ENCODE assay signal across 1 cellular context in the genomic region with DNA sequence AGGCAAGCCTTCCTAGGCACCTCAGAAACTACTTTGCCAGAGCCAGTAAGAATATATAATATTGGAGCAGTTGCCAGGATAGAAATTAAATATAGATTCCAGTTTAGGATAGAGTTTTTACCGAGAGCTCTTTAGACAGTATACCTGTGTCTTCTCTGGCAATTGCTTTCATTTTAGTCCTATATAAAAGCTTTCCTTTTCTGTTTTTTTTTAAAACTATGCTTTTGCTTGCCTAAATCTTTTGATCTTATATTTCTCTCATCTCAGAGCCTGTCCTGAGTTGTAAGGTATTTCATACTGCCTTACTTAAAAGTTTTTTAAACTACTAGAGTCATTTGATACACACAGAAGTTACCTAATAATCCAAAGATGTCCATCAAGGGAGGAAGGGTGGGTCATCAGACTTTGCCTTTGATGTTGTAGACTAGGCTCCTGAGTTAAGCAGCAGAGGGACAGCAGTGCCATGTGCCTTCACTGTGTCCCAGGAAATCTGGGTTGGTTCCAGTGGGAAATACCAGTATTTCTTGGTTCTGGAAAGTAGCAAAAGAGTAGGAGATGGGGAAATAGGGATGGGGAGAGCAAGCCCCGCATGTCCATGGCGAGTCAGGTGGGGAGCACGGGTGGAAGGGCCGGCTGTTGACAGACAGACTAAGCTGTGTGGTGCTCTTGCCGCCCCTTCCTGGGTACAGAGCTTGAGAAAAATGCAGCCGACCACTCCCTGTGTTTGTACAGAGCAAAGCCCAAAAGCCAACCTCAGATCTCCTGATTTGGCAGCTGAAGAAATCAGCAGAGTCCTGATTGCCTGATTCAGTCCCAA.
TF ChIP-seq lines count a peak whose summit lies in the region.

No MANE protein-coding gene starts in this region.

TF ChIP-seq in IMR-90, 13 proteins besides CTCF, POLR2A, EP300 and RAD21:
- no peak for TF ChIP-seq RCOR1 (IDR thresholded peaks at IDR 0.05; ENCODE audit: insufficient replicate concordance, low read length)
- no peak for TF ChIP-seq CEBPB (IDR thresholded peaks at IDR 0.05; ENCODE audit: low read depth, low read length)
- no peak for TF ChIP-seq CHD1 (IDR thresholded peaks at IDR 0.05; ENCODE audit: low read depth, low read length)
- TF ChIP-seq, protein P1, sequence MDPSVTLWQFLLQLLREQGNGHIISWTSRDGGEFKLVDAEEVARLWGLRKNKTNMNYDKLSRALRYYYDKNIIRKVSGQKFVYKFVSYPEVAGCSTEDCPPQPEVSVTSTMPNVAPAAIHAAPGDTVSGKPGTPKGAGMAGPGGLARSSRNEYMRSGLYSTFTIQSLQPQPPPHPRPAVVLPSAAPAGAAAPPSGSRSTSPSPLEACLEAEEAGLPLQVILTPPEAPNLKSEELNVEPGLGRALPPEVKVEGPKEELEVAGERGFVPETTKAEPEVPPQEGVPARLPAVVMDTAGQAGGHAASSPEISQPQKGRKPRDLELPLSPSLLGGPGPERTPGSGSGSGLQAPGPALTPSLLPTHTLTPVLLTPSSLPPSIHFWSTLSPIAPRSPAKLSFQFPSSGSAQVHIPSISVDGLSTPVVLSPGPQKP (IDR thresholded peaks at IDR 0.05; ENCODE audit: borderline replicate concordance, low read depth, low read length), result no peak
- no peak for TF ChIP-seq SMC3 (IDR thresholded peaks at IDR 0.05; ENCODE audit: low read depth, low read length)
- no peak for TF ChIP-seq MAZ (IDR thresholded peaks at IDR 0.05; ENCODE audit: borderline replicate concordance, low read depth, low read length)
- no peak for TF ChIP-seq MAFK (IDR thresholded peaks at IDR 0.05; ENCODE audit: low read depth, low read length)
- TF ChIP-seq MXI1 (IDR thresholded peaks at IDR 0.05; ENCODE audit: borderline replicate concordance, low read depth, low read length), result no peak
- no peak for TF ChIP-seq FOS (IDR thresholded peaks at IDR 0.05; ENCODE audit: low read depth, low read length)
- no peak for TF ChIP-seq NFE2L2 (IDR thresholded peaks at IDR 0.05; ENCODE audit: low read depth, low read length)
- TF ChIP-seq, protein P2, sequence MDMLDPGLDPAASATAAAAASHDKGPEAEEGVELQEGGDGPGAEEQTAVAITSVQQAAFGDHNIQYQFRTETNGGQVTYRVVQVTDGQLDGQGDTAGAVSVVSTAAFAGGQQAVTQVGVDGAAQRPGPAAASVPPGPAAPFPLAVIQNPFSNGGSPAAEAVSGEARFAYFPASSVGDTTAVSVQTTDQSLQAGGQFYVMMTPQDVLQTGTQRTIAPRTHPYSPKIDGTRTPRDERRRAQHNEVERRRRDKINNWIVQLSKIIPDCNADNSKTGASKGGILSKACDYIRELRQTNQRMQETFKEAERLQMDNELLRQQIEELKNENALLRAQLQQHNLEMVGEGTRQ (IDR thresholded peaks at IDR 0.05; ENCODE audit: low read depth, low read length), result no peak
- no peak for TF ChIP-seq RFX5 (IDR thresholded peaks at IDR 0.05; ENCODE audit: low read depth, low read length)
- no peak for TF ChIP-seq BHLHE40 (IDR thresholded peaks at IDR 0.05; ENCODE audit: low read depth, low read length)
